Comparison of ENCODE assay signal across 7 cellular contexts in genomic region chr7:71026-71425, GRCh38.
A peak's percentile ranks its signal among the peaks of the same experiment; 100 is the strongest.
DNase-seq lines count a peak whose midpoint lies in the region; ATAC-seq and TF ChIP-seq lines count a peak whose summit lies in the region.
"Not testable (repeated sequence)": the region's sequence is repeated elsewhere in the genome, so short reads cannot be mapped to it uniquely, and the experiment has no call there.

No MANE protein-coding gene starts in this region.

- H3K4me3 ChIP-seq in ovary, result not testable (repeated sequence)

- WGBS in ovary, 3 donors, result 12 to 14% (median 14%) methylated on average over 5 to 6 of the region's 6 CpGs

- not testable (repeated sequence) for TF ChIP-seq POLR2A in ovary (IDR thresholded peaks at IDR 0.05)

- ATAC-seq in esophagus mucosa, result peak; percentile 17

- not testable (repeated sequence) for H3K36me3 ChIP-seq in ovary

- not testable (repeated sequence) for TF ChIP-seq EP300 in ovary (IDR thresholded peaks at IDR 0.05)

- H3K27ac ChIP-seq in ovary, result not testable (repeated sequence)

- DNase-seq in HCEC 1CT, result peak; percentile 59
- DNase-seq in amniotic epithelial cell (ENCODE audit: low read depth), result peak; percentile 84
- DNase-seq in head of caudate nucleus, result peak in 32 of 42 donors; percentile 14 to 79 (median 50)
- peak; percentile 51 for DNase-seq in iris pigment epithelial cell (ENCODE audit: low read depth)
- DNase-seq in ovary, result peak; percentile 73 to 89 (median 77)
- DNase-seq in stromal cell of bone marrow (ENCODE audit: low read depth), result peak; percentile 36

- H3K4me1 ChIP-seq in ovary (ENCODE audit: insufficient read depth), result not testable (repeated sequence)

- H3K9me3 ChIP-seq in ovary, result not testable (repeated sequence)

- TF ChIP-seq CTCF in ovary (IDR thresholded peaks at IDR 0.05), result not testable (repeated sequence)

- intact Hi-C loops in head of caudate nucleus (cut with DNase I); ovary (cut with DNase I): not testable (repeated sequence)

- H3K27me3 ChIP-seq in ovary, result not testable (repeated sequence)
